12 cellular contexts compared by ENCODE assay signal in genomic region chr11:46364056-46364455, GRCh38. TPM values are rescaled to one million over a fixed set of nuclear protein-coding genes. Genes with fewer than 3 reads are reported as not detected.
A peak's percentile ranks its signal among the peaks of the same experiment; 100 is the strongest.
DNase-seq lines count a peak whose midpoint lies in the region; ATAC-seq and TF ChIP-seq lines count a peak whose summit lies in the region.
"Had no signal": no experiment of that assay in that cellular context is flagged by ENCODE, and none has a peak within 500 bp of the region (broad histone marks: within the 10 kb centered on the region; RNA-seq: fewer than 3 reads in every experiment).

No MANE protein-coding gene starts in this region.

- ATAC-seq in left cardiac atrium, result no peak
- no peak for ATAC-seq in Right ventricle myocardium inferior
- no peak for ATAC-seq in naive thymus-derived CD4-positive, alpha-beta T cell
- no peak for ATAC-seq in GM21515 (IDR thresholded peaks at IDR 0.05; ENCODE audit: unreplicated experiment)

- peak overlapping the region in 4 of 10 donors; percentile 27 to 60 (median 32) for H3K4me3 Mint-ChIP-seq in naive thymus-derived CD4-positive, alpha-beta T cell

- no peaks in the 10 kb centered on the region for H3K9me3 ChIP-seq in naive thymus-derived CD4-positive, alpha-beta T cell (ENCODE audit: control insufficient read depth in 2 of 3, low read length in 3 of 3)

- no peak for TF ChIP-seq CTCF in brain microvascular endothelial cell (IDR thresholded peaks at IDR 0.05; ENCODE audit: low read depth, low read length, missing control alignments)

- peaks cover 0 to 8% (median 2%) of the 10 kb centered on the region in 5 donors for H3K36me3 Mint-ChIP-seq in naive thymus-derived CD4-positive, alpha-beta T cell

- peak; percentile 21 for DNase-seq in left cardiac atrium
- DNase-seq in Right ventricle myocardium inferior (ENCODE audit: missing footprints), result no peak
- no peak for DNase-seq in brain microvascular endothelial cell
- DNase-seq in naive thymus-derived CD4-positive, alpha-beta T cell, result no peak
- DNase-seq in COLO829 (ENCODE audit: low spot score), result no peak
- DNase-seq in HK-2 (ENCODE audit: unreplicated experiment), result no peak
- DNase-seq in occipital lobe (lab: John Stamatoyannopoulos, UW), result no peak
- DNase-seq: activated CD8-positive, alpha-beta memory T cell treated with anti-CD3 and anti-CD28 coated beads, Interleukin-2, amount 50 U/mL, for 48 hours; GDM1; NCI-H2029; T-helper 9 cell had no signal

- H3K4me3 ChIP-seq in brain microvascular endothelial cell (ENCODE audit: low read depth, low read length), result no peak overlapping the region
- no peak overlapping the region for H3K4me3 ChIP-seq in naive thymus-derived CD4-positive, alpha-beta T cell (ENCODE audit: low read length)

- no peaks in the 10 kb centered on the region for H3K27me3 ChIP-seq in brain microvascular endothelial cell (replicated peaks)
- H3K27me3 ChIP-seq in naive thymus-derived CD4-positive, alpha-beta T cell (ENCODE audit: control insufficient read depth in 2 of 2, insufficient read depth in 2 of 2, low read length in 2 of 2), result no peaks in the 10 kb centered on the region

- peaks cover 11% of the 10 kb centered on the region for H3K36me3 ChIP-seq in brain microvascular endothelial cell (replicated peaks)
- peaks cover 5 to 52% (median 9%) of the 10 kb centered on the region in 3 experiments for H3K36me3 ChIP-seq in naive thymus-derived CD4-positive, alpha-beta T cell (ENCODE audit: control insufficient read depth in 2 of 3, insufficient read depth in 3 of 3, low read length in 3 of 3)

- intact Hi-C loops in left cardiac atrium (cut with DNase I) (no loop called here), Right ventricle myocardium inferior (cut with DNase I) (no loop called here)
- intact Hi-C loops in naive thymus-derived CD4-positive, alpha-beta T cell (cut with micrococcal nuclease), result no loop called here

- H3K9me3 Mint-ChIP-seq in naive thymus-derived CD4-positive, alpha-beta T cell, result no peaks in the 10 kb centered on the region

- peak overlapping the region in 8 of 9 donors; percentile 13 to 92 (median 78) for H3K27ac Mint-ChIP-seq in naive thymus-derived CD4-positive, alpha-beta T cell

- CTCF ChIA-PET in naive thymus-derived CD4-positive, alpha-beta T cell (lab: Charles Lee), result interaction anchor here (14.0 kb wide), 1 partner anchor 15 kb away, joined by 302 read pairs; the partner anchor contains the start of gene DGKZ

- POLR2A ChIA-PET in naive thymus-derived CD4-positive, alpha-beta T cell (lab: Charles Lee), result interaction anchor here (0.6 to 12.1 kb wide), 2 partner anchors 15 to 29 kb away, joined by 3 to 226 read pairs; partner anchors contain the start of gene DGKZ

- H3K4me1 Mint-ChIP-seq in naive thymus-derived CD4-positive, alpha-beta T cell, result peaks cover 31 to 73% (median 60%) of the 10 kb centered on the region in 7 donors

- H3K27me3 Mint-ChIP-seq in naive thymus-derived CD4-positive, alpha-beta T cell, result no peaks in the 10 kb centered on the region

- peaks cover 28 to 42% of the 10 kb centered on the region in 2 donors for H3K4me1 ChIP-seq in naive thymus-derived CD4-positive, alpha-beta T cell (ENCODE audit: control insufficient read depth in 2 of 2, insufficient read depth in 2 of 2, low read length in 2 of 2)

- in situ Hi-C loops in brain microvascular endothelial cell (cut with HindIII; ENCODE audit: low pct_ligation_motif_present, low sequenced_read_pairs), result no loop called here

- H3K27ac ChIP-seq in brain microvascular endothelial cell, result peak overlapping the region; percentile 69
- peak overlapping the region; percentile 78 for H3K27ac ChIP-seq in naive thymus-derived CD4-positive, alpha-beta T cell (ENCODE audit: low read depth, low read length)

RNA-seq across cellular contexts. Expression of gene DGKZ, which starts 16.8 kb away (rescaled TPM):
- total RNA-seq in left cardiac atrium (10 to 100 TPM; 80.2 to 91.8 TPM), Right ventricle myocardium inferior (67.5 TPM), occipital lobe (33.5 TPM)
- 100 to 1,000 TPM; 146 to 291 (median 263) TPM for total RNA-seq in naive thymus-derived CD4-positive, alpha-beta T cell
- polyA plus RNA-seq in naive thymus-derived CD4-positive, alpha-beta T cell, result 10 to 100 TPM; 41.5 to 70.5 TPM

RNA-seq across cellular contexts. Expression of gene MDK, which starts 17.4 kb away (rescaled TPM):
- total RNA-seq in left cardiac atrium (10 to 100 TPM; 11.0 to 15.2 TPM), Right ventricle myocardium inferior (3.2 TPM), occipital lobe (15.1 TPM)
- total RNA-seq in naive thymus-derived CD4-positive, alpha-beta T cell, result 10 to 100 TPM in 2 of 5 experiments, 1 to 10 TPM in 3; 4.9 to 13.5 (median 8.8) TPM
- polyA plus RNA-seq in naive thymus-derived CD4-positive, alpha-beta T cell, result under 1 TPM in 1 of 2 donors, not detected in 1; 0.35 TPM

RNA-seq across cellular contexts. Expression of gene CHRM4, which starts 27.5 kb away (rescaled TPM):
- total RNA-seq in left cardiac atrium (under 1 TPM in 1 of 2 donors, not detected in 1; 0.21 TPM), Right ventricle myocardium inferior (not detected), occipital lobe (0.78 TPM)
- 1 to 10 TPM in 2 of 5 experiments, under 1 TPM in 1, not detected in 2; 0.48 to 3.5 (median 3.1) TPM for total RNA-seq in naive thymus-derived CD4-positive, alpha-beta T cell
- polyA plus RNA-seq in naive thymus-derived CD4-positive, alpha-beta T cell, result under 1 TPM; 0.15 to 0.17 TPM
